ENCODE assay signal across 9 cellular contexts in the genomic region with DNA sequence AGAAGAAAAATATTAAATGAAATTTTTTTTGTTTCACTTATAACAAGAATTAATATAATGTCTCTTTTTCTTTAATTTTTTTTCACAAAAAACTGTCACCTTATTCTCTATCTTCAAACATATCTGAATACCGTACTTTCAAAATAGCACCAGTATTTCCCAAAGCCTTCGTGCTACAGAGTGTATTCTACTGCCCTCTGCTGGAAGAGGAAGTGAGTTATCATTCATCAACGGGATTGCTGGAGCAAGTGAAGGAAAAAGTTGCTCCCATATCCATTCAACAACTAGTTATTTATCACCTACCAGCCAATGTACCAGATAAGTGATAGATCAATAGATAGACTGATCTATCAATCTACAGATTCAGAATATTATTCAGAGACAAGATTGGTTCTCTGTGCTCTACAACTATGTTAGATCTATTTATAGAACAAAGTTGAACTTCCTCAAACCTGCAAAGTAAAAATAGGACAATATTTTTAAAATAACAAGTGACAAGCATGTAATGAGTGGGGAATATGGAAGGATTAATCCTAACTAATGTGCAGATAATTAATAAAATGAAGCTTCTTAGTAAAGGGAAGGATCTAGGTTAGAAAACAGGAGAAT. TPM values are rescaled to one million over a fixed set of nuclear protein-coding genes. Genes with fewer than 3 reads are reported as not detected.
DNase-seq lines count a peak whose midpoint lies in the region; ATAC-seq and TF ChIP-seq lines count a peak whose summit lies in the region.
"Had no signal": no experiment of that assay in that cellular context is flagged by ENCODE, and none has a peak within 500 bp of the region (broad histone marks: within the 10 kb centered on the region; RNA-seq: fewer than 3 reads in every experiment).

No MANE protein-coding gene starts in this region.

- no peak overlapping the region for H4K12ac ChIP-seq in trophoblast cell (ENCODE audit: low read depth, low read length)

- TF ChIP-seq EP300 in suprapubic skin (IDR thresholded peaks at IDR 0.05), result no peak

- no peaks in the 10 kb centered on the region; the same call in 1 of the 2 replicates for H4K20me1 ChIP-seq in PC-3 (ENCODE audit: low read length)

- H3K27ac ChIP-seq in PC-3 (ENCODE audit: low read length) (no peak overlapping the region), trophoblast cell (ENCODE audit: low read depth, low read length) (no peak overlapping the region), suprapubic skin (no peak overlapping the region)
- H3K27ac ChIP-seq in effector memory CD4-positive, alpha-beta T cell (ENCODE audit: insufficient read depth, low read length, poor library complexity, severe bottlenecking), result no peak overlapping the region

- H3K27me3 ChIP-seq in PC-3 (ENCODE audit: low read length) (peaks cover 58% of the 10 kb centered on the region), trophoblast cell (ENCODE audit: insufficient read depth, low read length) (no peaks in the 10 kb centered on the region), suprapubic skin (no peaks in the 10 kb centered on the region)
- H3K27me3 ChIP-seq in effector memory CD4-positive, alpha-beta T cell (replicated peaks; ENCODE audit: control insufficient read depth, insufficient read depth, low read length, poor library complexity, severe bottlenecking), result no peaks in the 10 kb centered on the region

- POLR2A ChIA-PET in PC-3 (lab: Charles Lee; ENCODE audit: unreplicated experiment), result no interaction called here

- TF ChIP-seq CTCF in PC-3 (conservative IDR thresholded peaks at IDR 0.05; ENCODE audit: low read depth, low read length) (peak; percentile 86), suprapubic skin (IDR thresholded peaks at IDR 0.05) (peak in 1 of 2 donors; percentile 60)

- H4K8ac ChIP-seq in trophoblast cell (ENCODE audit: low read depth, low read length), result no peak overlapping the region

- no peak overlapping the region for H4K91ac ChIP-seq in trophoblast cell (ENCODE audit: low read depth, low read length)

- H2AFZ ChIP-seq in PC-3 (ENCODE audit: low read length) (no peak overlapping the region), trophoblast cell (ENCODE audit: insufficient read depth, low read length, poor library complexity) (no peak overlapping the region)

- no peak overlapping the region for H2BK12ac ChIP-seq in trophoblast cell (ENCODE audit: low read length)

- no peaks in the 10 kb centered on the region for H3K79me1 ChIP-seq in trophoblast cell (ENCODE audit: low read length)

- peak; percentile 59 for ATAC-seq in PC-3

- no peak overlapping the region for H3K4me3 ChIP-seq in PC-3 (ENCODE audit: low read length)
- no peak overlapping the region for H3K4me3 ChIP-seq in trophoblast cell (ENCODE audit: low read depth, low read length)
- no peak overlapping the region for H3K4me3 ChIP-seq in effector memory CD4-positive, alpha-beta T cell (ENCODE audit: insufficient read depth, low read depth, low read length, poor library complexity, severe bottlenecking)
- H3K4me3 ChIP-seq in suprapubic skin, result no peak overlapping the region

- H3K9ac ChIP-seq in PC-3 (ENCODE audit: low read length), result no peak overlapping the region
- no peak overlapping the region for H3K9ac ChIP-seq in trophoblast cell (ENCODE audit: low read length)

- no peak overlapping the region for H3K4ac ChIP-seq in trophoblast cell (ENCODE audit: low read depth, low read length)

- H3K18ac ChIP-seq in trophoblast cell (ENCODE audit: low read length), result no peak overlapping the region

- no TSS peak for BruUV-seq in PC-3 (replicated peaks; lab: Mats Ljungman, UMichigan)

- H3K36me3 ChIP-seq in PC-3 (ENCODE audit: low read depth, low read length), result no peaks in the 10 kb centered on the region
- H3K36me3 ChIP-seq in trophoblast cell (ENCODE audit: control insufficient read depth in 1 of 2, insufficient read depth in 2 of 2, low read length in 2 of 2), result no peaks in the 10 kb centered on the region
- H3K36me3 ChIP-seq in effector memory CD4-positive, alpha-beta T cell (ENCODE audit: control insufficient read depth, insufficient read depth, low read length), result no peaks in the 10 kb centered on the region
- no peaks in the 10 kb centered on the region for H3K36me3 ChIP-seq in suprapubic skin

- WGBS in trophoblast cell (ENCODE audit: extremely low coverage, insufficient coverage, insufficient read length), result no CpG with 5 or more reads among the region's 3 CpGs
- 3% methylated on average over 3 of the region's 3 CpGs for WGBS in suprapubic skin

- H3K4me2 ChIP-seq in PC-3 (ENCODE audit: low read length) (no peak overlapping the region), trophoblast cell (ENCODE audit: low read length) (no peak overlapping the region)

- no peaks in the 10 kb centered on the region for H3K9me2 ChIP-seq in PC-3 (replicated peaks; ENCODE audit: low read length)

- intact Hi-C loops in PC-3 (cut with micrococcal nuclease), result loop anchor here (1.0 to 5.0 kb wide), 3 partner anchors 136 to 663 kb away; no protein-coding TSS in a partner anchor

- no peak overlapping the region for H2BK5ac ChIP-seq in trophoblast cell (ENCODE audit: low read depth, low read length, poor library complexity)

- DNase-seq in D341Med (ENCODE audit: low spot score) (peak; percentile 48), GM19238 (ENCODE audit: insufficient read length, low spot score) (peak; percentile 7), HS-27A (ENCODE audit: low read depth) (peak; percentile 17), PC-3 (peak; percentile 74), erythroblast (lab: John Stamatoyannopoulos, UW) (peak; percentile 28 to 61), trophoblast cell (peak; percentile 10 to 84), suprapubic skin (ENCODE audit: low spot score in 2 of 2) (no peak)
- DNase-seq in effector memory CD4-positive, alpha-beta T cell, result no peak

- H3K4me1 ChIP-seq in PC-3 (ENCODE audit: insufficient read depth, low read length), result 0 out of 2 replicates have a peak, but pooled peaks cover 3% of the 10 kb centered on the region
- H3K4me1 ChIP-seq in trophoblast cell (ENCODE audit: control insufficient read depth in 1 of 2, insufficient read depth in 2 of 2, low read length in 2 of 2), result no peaks in the 10 kb centered on the region
- no peaks in the 10 kb centered on the region for H3K4me1 ChIP-seq in effector memory CD4-positive, alpha-beta T cell (ENCODE audit: control insufficient read depth, insufficient read depth, low read length, poor library complexity, severe bottlenecking)
- no peaks in the 10 kb centered on the region for H3K4me1 ChIP-seq in suprapubic skin

- no peak overlapping the region for H2AK5ac ChIP-seq in trophoblast cell (ENCODE audit: low read length)

- H3K14ac ChIP-seq in trophoblast cell (ENCODE audit: low read length), result no peak overlapping the region

- no peaks in the 10 kb centered on the region for H3K9me3 ChIP-seq in PC-3 (ENCODE audit: low read length)
- no peaks in the 10 kb centered on the region for H3K9me3 ChIP-seq in trophoblast cell (ENCODE audit: insufficient read depth, low read depth, low read length)
- no peaks in the 10 kb centered on the region for H3K9me3 ChIP-seq in effector memory CD4-positive, alpha-beta T cell (ENCODE audit: control insufficient read depth, low read length)
- H3K9me3 ChIP-seq in suprapubic skin, result no peaks in the 10 kb centered on the region

- no peak for TF ChIP-seq POLR2A in erythroblast (IDR thresholded peaks at IDR 0.05; ENCODE audit: low read length)
- no peak for TF ChIP-seq POLR2A in suprapubic skin (IDR thresholded peaks at IDR 0.05)

- no peak overlapping the region for H2BK120ac ChIP-seq in trophoblast cell (ENCODE audit: insufficient read depth, low read length, poor library complexity)

- CTCF ChIA-PET in PC-3 (lab: Charles Lee), result no interaction called here

- H3K23ac ChIP-seq in trophoblast cell (ENCODE audit: low read length), result no peak overlapping the region

- H3K79me2 ChIP-seq in PC-3 (ENCODE audit: low read length), result no peaks in the 10 kb centered on the region
- H3K79me2 ChIP-seq in trophoblast cell (ENCODE audit: control insufficient read depth, insufficient read depth, low read length, poor library complexity), result no peaks in the 10 kb centered on the region

- H3F3A ChIP-seq in PC-3 (ENCODE audit: low read length, unreplicated experiment), result no peaks in the 10 kb centered on the region

RNA-seq across cellular contexts. Expression of gene TFAP2B, which starts 26.7 kb away (rescaled TPM):
- not detected in 2 replicates for total RNA-seq in PC-3 (2014; rRNA removed)
- 2.0 and 2.3 TPM in 2 replicates for polyA plus RNA-seq in trophoblast cell (2013)
- 1 to 10 TPM; 4.3 to 9.0 (median 8.2) TPM for total RNA-seq in suprapubic skin
- total RNA-seq: T-helper 2 cell treated with Interferon-gamma antibody and Interleukin-4, amounts not matched to agents 100 ng/mL and 5 ng/mL, for 36 hours had no signal

Comparison
In these comparisons a context has a peak if more than half of its experiments do, and no peak if none do; other contexts are left out.
1. DNase-seq: peak in D341Med (single experiment), GM19238 (single experiment), HS-27A (single experiment), PC-3 (single experiment), erythroblast (2 of 2) and trophoblast cell (2 of 2); none in effector memory CD4-positive, alpha-beta T cell (0 of 3) and suprapubic skin (0 of 2).